ENCODE assay signal across 11 cellular contexts in genomic region chr17:76080207-76080933, GRCh38. TPM values are rescaled to one million over a fixed set of nuclear protein-coding genes. Genes with fewer than 3 reads are reported as not detected.
DNase-seq lines count a peak whose midpoint lies in the region; ATAC-seq lines count a peak whose summit lies in the region.
"Had no signal": no experiment of that assay in that cellular context is flagged by ENCODE, and none has a peak within 500 bp of the region (broad histone marks: within the 10 kb centered on the region; RNA-seq: fewer than 3 reads in every experiment).

No MANE protein-coding gene starts in this region.

- DNase-seq in NCI-H82 (lab: John Stamatoyannopoulos, UW) (peak; percentile 41), NCI-H82 treated with DMSO at 0.1 percent for 48 hours (lab: John Stamatoyannopoulos, UW; ENCODE audit: unreplicated experiment) (no peak), retina (peak; percentile 35), AG08396 (ENCODE audit: low spot score) (no peak), mucosa of gallbladder (ENCODE audit: low spot score) (no peak)
- no peak for DNase-seq in central memory CD8-positive, alpha-beta T cell (ENCODE audit: low spot score in 2 of 2)
- DNase-seq: activated CD8-positive, alpha-beta T cell treated with anti-CD3 and anti-CD28 coated beads, Interleukin-2, amount 10 ng/mL, durations not matched to agents 7 days and 5 days; amygdala; SHP77 treated with DMSO at 0.1 percent for 48 hours; stimulated activated naive CD8-positive, alpha-beta T cell treated with anti-CD3 and anti-CD28 coated beads, Interleukin-15, Interleukin-2, amounts not matched to agents 100 U/mL and 50 U/mL, for 24 hours had no signal

- ATAC-seq in central memory CD8-positive, alpha-beta T cell (replicated peaks; ENCODE audit: extremely low read depth, poor library complexity, severe bottlenecking), result no peak
- ATAC-seq: activated CD8-positive, alpha-beta T cell treated with anti-CD3 and anti-CD28 coated beads, Interleukin-2, amount 10 ng/mL, durations not matched to agents 7 days and 5 days; stimulated activated naive CD8-positive, alpha-beta T cell treated with anti-CD3 and anti-CD28 coated beads, Interleukin-15, Interleukin-2, amounts not matched to agents 100 U/mL and 50 U/mL, for 24 hours had no signal

- peak overlapping the region; percentile 17 for H3K27ac Mint-ChIP-seq in central memory CD8-positive, alpha-beta T cell (ENCODE audit: low read depth)
- H3K27ac Mint-ChIP-seq: activated CD8-positive, alpha-beta T cell treated with anti-CD3 and anti-CD28 coated beads, Interleukin-2, amount 10 ng/mL, durations not matched to agents 7 days and 5 days had no signal

- no peak overlapping the region for H3K4me3 Mint-ChIP-seq in central memory CD8-positive, alpha-beta T cell
- H3K4me3 Mint-ChIP-seq: activated CD8-positive, alpha-beta T cell treated with anti-CD3 and anti-CD28 coated beads, Interleukin-2, amount 10 ng/mL, durations not matched to agents 7 days and 5 days had no signal

- H3K36me3 Mint-ChIP-seq in central memory CD8-positive, alpha-beta T cell (ENCODE audit: insufficient read depth), result peaks cover 11% of the 10 kb centered on the region

- H3K27me3 Mint-ChIP-seq in central memory CD8-positive, alpha-beta T cell, result peaks cover 20% of the 10 kb centered on the region

- H3K9me3 Mint-ChIP-seq in central memory CD8-positive, alpha-beta T cell, result no peaks in the 10 kb centered on the region

- peaks cover 22% of the 10 kb centered on the region for H3K4me1 Mint-ChIP-seq in central memory CD8-positive, alpha-beta T cell

RNA-seq across cellular contexts. Expression of gene ZACN, which starts 1.4 kb away (rescaled TPM):
- total RNA-seq in mucosa of gallbladder, result not detected
- total RNA-seq: lung microvascular endothelial cell had no signal

RNA-seq across cellular contexts. Expression of gene GALR2, which starts 5.8 kb away (rescaled TPM):
- 0.20 TPM for total RNA-seq in mucosa of gallbladder

RNA-seq across cellular contexts. Expression of gene SRP68, which starts 8.1 kb away (rescaled TPM):
- total RNA-seq in mucosa of gallbladder, result 69.8 TPM

RNA-seq across cellular contexts. Expression of gene EXOC7, which starts 23.2 kb away (rescaled TPM):
- total RNA-seq in mucosa of gallbladder, result 163 TPM

RNA-seq across cellular contexts. Expression of gene EVPL, which starts 53.3 kb away (rescaled TPM):
- 14.9 TPM for total RNA-seq in mucosa of gallbladder
- total RNA-seq: lung microvascular endothelial cell had no signal

Comparison
In these comparisons a context has a peak if more than half of its experiments do, and no peak if none do; other contexts are left out.
1. DNase-seq: peak in NCI-H82 (single experiment) and retina (single experiment); none in NCI-H82 treated with DMSO at 0.1 percent for 48 hours (single experiment), central memory CD8-positive, alpha-beta T cell (0 of 2), AG08396 (single experiment) and mucosa of gallbladder (single experiment).